Comparison of ENCODE assay signal across 10 cellular contexts in genomic region chr18:31648966-31649429, GRCh38. TPM values are rescaled to one million over a fixed set of nuclear protein-coding genes. Genes with fewer than 3 reads are reported as not detected.
DNase-seq lines count a peak whose midpoint lies in the region; ATAC-seq and TF ChIP-seq lines count a peak whose summit lies in the region.
"Had no signal": no experiment of that assay in that cellular context is flagged by ENCODE, and none has a peak within 500 bp of the region (broad histone marks: within the 10 kb centered on the region; RNA-seq: fewer than 3 reads in every experiment).

No MANE protein-coding gene starts in this region.

- no peaks in the 10 kb centered on the region for H3K9me3 ChIP-seq in CD8-positive, alpha-beta memory T cell (ENCODE audit: low read length)

- H3K4me3 Mint-ChIP-seq in CD8-positive, alpha-beta memory T cell: no peak overlapping the region
- H3K4me3 Mint-ChIP-seq: activated naive CD4-positive, alpha-beta T cell treated with anti-CD3 and anti-CD28 coated beads, Interleukin-2, amount 50 U/mL, for 24 hours had no signal

- no peak overlapping the region for H3K27ac Mint-ChIP-seq in CD8-positive, alpha-beta memory T cell
- H3K27ac Mint-ChIP-seq: activated naive CD4-positive, alpha-beta T cell treated with anti-CD3 and anti-CD28 coated beads, Interleukin-2, amount 50 U/mL, for 24 hours had no signal

- DNase-seq in Caki2 (ENCODE audit: low read depth): peak; percentile 50
- DNase-seq in GM20000 (ENCODE audit: low spot score): peak; percentile 50
- DNase-seq in cardiac fibroblast (ENCODE audit: low read depth in 2 of 2): peak; percentile 45 to 58
- peak; percentile 35 for DNase-seq in superior temporal gyrus (ENCODE audit: extremely low spot score)
- DNase-seq in activated gamma-delta T cell treated with Interleukin-2 at 50 U/mL for 16 hours: no peak
- no peak for DNase-seq in NOMO-1 (lab: John Stamatoyannopoulos, UW; ENCODE audit: unreplicated experiment in 2 of 2)
- no peak for DNase-seq in CD8-positive, alpha-beta memory T cell

- H3K27me3 ChIP-seq in CD8-positive, alpha-beta memory T cell (ENCODE audit: insufficient read depth, low read length, poor library complexity, severe bottlenecking): no peaks in the 10 kb centered on the region

- no peak overlapping the region for H3K4me3 ChIP-seq in cardiac fibroblast (replicated peaks in 1 of 2; ENCODE audit: low read depth in 2 of 2, low read length in 2 of 2)
- H3K4me3 ChIP-seq in CD8-positive, alpha-beta memory T cell (ENCODE audit: low read length): no peak overlapping the region
- H3K4me3 ChIP-seq: skin epidermis had no signal

- H3K36me3 Mint-ChIP-seq in CD8-positive, alpha-beta memory T cell: no peaks in the 10 kb centered on the region
- H3K36me3 Mint-ChIP-seq: activated naive CD4-positive, alpha-beta T cell treated with anti-CD3 and anti-CD28 coated beads, Interleukin-2, amount 50 U/mL, for 24 hours had no signal

- CTCF ChIA-PET in CD8-positive, alpha-beta memory T cell (lab: Charles Lee): no interaction called here

- in situ Hi-C loops in Caki2 (cut with HindIII; ENCODE audit: low pct_unique_long_range_greater_than_20kb, low sequenced_read_pairs): no loop called here

- no peaks in the 10 kb centered on the region for H3K36me3 ChIP-seq in CD8-positive, alpha-beta memory T cell (ENCODE audit: insufficient read depth, low read length)

- TF ChIP-seq CTCF in GM20000 (IDR thresholded peaks at IDR 0.05; ENCODE audit: extremely low read depth, missing control alignments): no peak
- no peak for TF ChIP-seq CTCF in cardiac fibroblast (IDR thresholded peaks at IDR 0.05; ENCODE audit: low read depth, low read length)

- POLR2A ChIA-PET in CD8-positive, alpha-beta memory T cell (lab: Charles Lee): no interaction called here

- H3K27me3 Mint-ChIP-seq in CD8-positive, alpha-beta memory T cell: peaks cover 17 to 31% of the 10 kb centered on the region in 2 donors

- no peaks in the 10 kb centered on the region for H3K4me1 ChIP-seq in CD8-positive, alpha-beta memory T cell (ENCODE audit: insufficient read depth, low read length)

- peaks cover 0 to 2% (median 0%) of the 10 kb centered on the region in 5 donors for H3K9me3 Mint-ChIP-seq in CD8-positive, alpha-beta memory T cell
- H3K9me3 Mint-ChIP-seq: activated naive CD4-positive, alpha-beta T cell treated with anti-CD3 and anti-CD28 coated beads, Interleukin-2, amount 50 U/mL, for 24 hours had no signal

- ATAC-seq in HG03432 (IDR thresholded peaks at IDR 0.05; ENCODE audit: unreplicated experiment): peak; percentile 78

- peaks cover 0 to 6% (median 2%) of the 10 kb centered on the region in 3 donors for H3K4me1 Mint-ChIP-seq in CD8-positive, alpha-beta memory T cell

- no peak overlapping the region for H3K27ac ChIP-seq in CD8-positive, alpha-beta memory T cell (ENCODE audit: low read depth, low read length)
- H3K27ac ChIP-seq: skin epidermis had no signal

RNA-seq across cellular contexts. Expression of gene B4GALT6, which starts 35.4 kb away (rescaled TPM):
- 0.78 and 1.0 TPM in 2 replicates for total RNA-seq in Caki2 (2014; rRNA removed; shearing (Covaris generic); ENCODE audit: low replicate concordance)
- total RNA-seq in CD8-positive, alpha-beta memory T cell: 1 to 10 TPM; 3.4 to 5.1 TPM
- polyA plus RNA-seq in CD8-positive, alpha-beta memory T cell: 0.18 TPM

RNA-seq across cellular contexts. Expression of gene TTR, which starts 57.3 kb away (rescaled TPM):
- total RNA-seq in Caki2 (2014; rRNA removed; shearing (Covaris generic); ENCODE audit: low replicate concordance): not detected in 2 replicates
- not detected for total RNA-seq in CD8-positive, alpha-beta memory T cell
- polyA plus RNA-seq in CD8-positive, alpha-beta memory T cell: not detected

Comparison
In these comparisons a context has a peak if more than half of its experiments do, and no peak if none do; other contexts are left out.
1. DNase-seq: peak in Caki2 (single experiment), GM20000 (single experiment), cardiac fibroblast (2 of 2) and superior temporal gyrus (single experiment); none in activated gamma-delta T cell treated with Interleukin-2 at 50 U/mL for 16 hours (single experiment), NOMO-1 (0 of 2) and CD8-positive, alpha-beta memory T cell (0 of 5).